Comparison of ENCODE assay signal across 28 cellular contexts in the genomic region with DNA sequence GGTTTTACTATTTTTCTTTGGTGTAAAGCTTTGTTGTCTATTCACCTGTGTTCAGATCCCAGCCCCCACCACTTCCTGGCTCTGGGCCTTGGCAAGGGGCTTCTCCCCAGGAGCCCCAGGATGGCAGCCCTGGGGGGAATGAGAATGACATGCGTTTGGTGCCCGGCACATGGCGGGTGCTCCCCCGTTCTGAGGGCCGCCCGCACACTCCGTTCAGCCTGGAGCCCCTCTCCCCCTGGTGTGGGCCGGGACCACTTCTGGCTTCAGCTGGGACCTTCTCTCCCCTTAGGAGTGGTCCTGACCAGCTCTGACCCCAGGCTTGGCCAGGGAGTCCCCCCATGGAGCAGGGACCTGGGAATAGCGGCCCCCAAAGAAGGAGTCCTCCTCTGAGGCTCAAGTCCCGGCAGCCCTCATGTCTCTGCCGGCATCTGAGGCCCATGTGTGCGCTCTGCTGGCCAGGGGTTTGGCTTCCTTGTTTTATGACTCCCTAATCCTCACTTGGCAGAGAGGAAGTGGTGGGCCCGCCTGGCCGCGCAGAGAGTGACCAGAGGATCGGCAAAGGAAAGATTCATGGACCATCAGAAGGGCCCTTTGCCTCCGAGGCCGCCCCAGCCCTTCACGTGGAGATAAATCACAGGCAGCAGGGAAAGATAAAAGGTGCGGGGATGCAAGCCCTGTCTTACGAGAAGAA. TPM values are rescaled to one million over a fixed set of nuclear protein-coding genes. Genes with fewer than 3 reads are reported as not detected.
DNase-seq lines count a peak whose midpoint lies in the region; ATAC-seq and TF ChIP-seq lines count a peak whose summit lies in the region.
"Had no signal": no experiment of that assay in that cellular context is flagged by ENCODE, and none has a peak within 500 bp of the region (broad histone marks: within the 10 kb centered on the region; RNA-seq: fewer than 3 reads in every experiment).

No MANE protein-coding gene starts in this region.

- DNase-seq in GM13976 (ENCODE audit: low spot score): peak; percentile 21
- DNase-seq in cerebellar cortex (ENCODE audit: low spot score): peak; percentile 31
- DNase-seq in nephron progenitor cell: peak; percentile 72
- peak; percentile 70 for DNase-seq in spleen
- no peak for DNase-seq in NCI-H1092 treated with DMSO at 0.1 percent for 48 hours (lab: John Stamatoyannopoulos, UW)
- DNase-seq: AML-193; CD4-positive, alpha-beta T cell; HFFc6; MM.1S; NCI-H1048; NCI-H1417 treated with DMSO at 0.1 percent for 48 hours; NCI-H187; NCI-H2081 treated with DMSO at 0.1 percent for 48 hours; NCI-H2171; NCI-H226; NCI-H510A; NCI-H69; RPMI8226; SHP77; SK-N-SH; SW 1271 had no signal

- H3K27ac ChIP-seq in spleen: no peak overlapping the region
- H3K27ac ChIP-seq: BLaER1 treated with 17β-estradiol and CSF1 and Interleukin-3, amounts not matched to agents 10 nM and 100 nM; KMS-11 had no signal

- no peaks in the 10 kb centered on the region for H3K36me3 ChIP-seq in spleen
- H3K36me3 ChIP-seq: BLaER1 treated with 17β-estradiol and CSF1 and Interleukin-3, amounts not matched to agents 10 nM and 100 nM; HAP-1 had no signal

- H3K4me1 Mint-ChIP-seq in nephron progenitor cell: peaks cover 27% of the 10 kb centered on the region
- H3K4me1 Mint-ChIP-seq: IgD-negative memory B cell had no signal

- H3K27ac Mint-ChIP-seq in nephron progenitor cell: peak overlapping the region; percentile 75
- H3K27ac Mint-ChIP-seq: CD4-positive, alpha-beta T cell; HFFc6; IgD-negative memory B cell had no signal

- ATAC-seq in GM21529 (IDR thresholded peaks at IDR 0.05; ENCODE audit: unreplicated experiment) (no peak), HG03457 (IDR thresholded peaks at IDR 0.05; ENCODE audit: unreplicated experiment) (no peak)

- no peaks in the 10 kb centered on the region for H3K9me3 Mint-ChIP-seq in nephron progenitor cell
- H3K9me3 Mint-ChIP-seq: CD4-positive, alpha-beta T cell; HFFc6; IgD-negative memory B cell had no signal

- in situ Hi-C loops in GM13976 (cut with MboI; ENCODE audit: low sequenced_read_pairs, unreplicated experiment): loop anchor here (10.0 kb wide), 1 partner anchor 52 kb away; no protein-coding TSS in a partner anchor

- H3K4me1 ChIP-seq in spleen: peaks cover 0 to 4% (median 0%) of the 10 kb centered on the region in 6 donors
- H3K4me1 ChIP-seq: HAP-1 had no signal

- H3K27me3 ChIP-seq in spleen (replicated peaks in 1 of 7): peaks cover 0 to 26% (median 11%) of the 10 kb centered on the region in 7 donors
- H3K27me3 ChIP-seq: BLaER1 treated with 17β-estradiol and CSF1 and Interleukin-3, amounts not matched to agents 10 nM and 100 nM had no signal

- intact Hi-C loops in spleen (cut with DNase I; ENCODE audit: low total_unique reads): loop anchor here (1.0 kb wide), 1 partner anchor 55 kb away; no protein-coding TSS in a partner anchor

- TF ChIP-seq CTCF in GM13976 (IDR thresholded peaks at IDR 0.05; ENCODE audit: borderline replicate concordance, control extremely low read depth, extremely low read depth, insufficient read depth, missing control alignments) (no peak), nephron progenitor cell (IDR thresholded peaks at IDR 0.05) (no peak), spleen (IDR thresholded peaks at IDR 0.05 in 8 of 11, conservative IDR thresholded peaks at IDR 0.05 in 3 of 11) (no peak)

- no peak for TF ChIP-seq POLR2A in spleen (IDR thresholded peaks at IDR 0.05)

- no peaks in the 10 kb centered on the region for H3K36me3 Mint-ChIP-seq in nephron progenitor cell (ENCODE audit: low read depth)
- H3K36me3 Mint-ChIP-seq: IgD-negative memory B cell had no signal

- WGBS in spleen, 5 donors: 81 to 86% (median 84%) methylated on average over 21 of the region's 21 CpGs

- no peak overlapping the region for H3K4me3 Mint-ChIP-seq in nephron progenitor cell
- H3K4me3 Mint-ChIP-seq: CD4-positive, alpha-beta T cell; HFFc6; IgD-negative memory B cell had no signal

- H3K27me3 Mint-ChIP-seq in nephron progenitor cell (ENCODE audit: low read depth, poor library complexity): peaks cover 46% of the 10 kb centered on the region

- no peaks in the 10 kb centered on the region for H3K9me3 ChIP-seq in spleen
- H3K9me3 ChIP-seq: BLaER1 treated with 17β-estradiol and CSF1 and Interleukin-3, amounts not matched to agents 10 nM and 100 nM; HAP-1; SK-N-SH had no signal

- no peak overlapping the region for H3K4me3 ChIP-seq in spleen
- H3K4me3 ChIP-seq: BLaER1 treated with 17β-estradiol and CSF1 and Interleukin-3, amounts not matched to agents 10 nM and 100 nM; HAP-1 had no signal

RNA-seq across cellular contexts. Expression of a gene that starts 57.0 kb away (rescaled TPM):
- total RNA-seq in spleen: under 1 TPM in 1 of 7 donors, not detected in 6; 0.25 TPM
- under 1 TPM in 1 of 3 donors, not detected in 2; 0.02 TPM for polyA plus RNA-seq in spleen
- total RNA-seq: CD4-positive, alpha-beta T cell; HFFc6 had no signal
- polyA plus RNA-seq: AG04450, IgD-negative memory B cell, SK-N-SH had no signal
